9 cellular contexts compared by ENCODE assay signal in the genomic region with DNA sequence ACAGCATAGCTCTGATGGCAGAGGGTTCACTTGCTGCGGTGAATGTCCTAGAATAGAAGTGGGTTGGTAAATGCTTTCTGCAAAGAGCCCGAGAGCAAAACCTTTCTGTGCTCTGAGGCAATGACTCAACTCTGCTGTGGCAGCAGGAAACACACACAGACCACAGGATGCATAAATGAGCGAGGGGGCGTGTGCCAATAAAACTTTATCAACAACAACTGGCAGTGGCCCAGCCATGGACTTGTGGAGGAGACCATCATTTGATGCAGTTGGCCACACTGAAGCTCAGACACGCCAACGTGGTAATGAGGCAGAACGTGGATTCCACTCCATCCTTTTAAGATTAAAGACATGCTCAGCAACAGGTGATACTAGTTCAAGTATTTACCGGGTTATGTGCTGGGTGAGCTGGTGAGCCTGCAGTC. TPM values are rescaled to one million over a fixed set of nuclear protein-coding genes. Genes with fewer than 3 reads are reported as not detected.
DNase-seq lines count a peak whose midpoint lies in the region; ATAC-seq and TF ChIP-seq lines count a peak whose summit lies in the region.
"Had no signal": no experiment of that assay in that cellular context is flagged by ENCODE, and none has a peak within 500 bp of the region (broad histone marks: within the 10 kb centered on the region; RNA-seq: fewer than 3 reads in every experiment).

No MANE protein-coding gene starts in this region.

- CTCF ChIA-PET in PC-3 (lab: Charles Lee) = no interaction called here

- no peaks in the 10 kb centered on the region for H3K9me3 ChIP-seq in PC-3 (ENCODE audit: low read length)

- no peaks in the 10 kb centered on the region for H3K27me3 ChIP-seq in PC-3 (ENCODE audit: low read length)
- H3K27me3 ChIP-seq: dorsolateral prefrontal cortex had no signal

- peaks cover 8% of the 10 kb centered on the region for H3K36me3 Mint-ChIP-seq in activated T-cell treated with anti-CD3 and anti-CD28 coated beads, Interleukin-2, amount 50 U/mL, for 4 hours (ENCODE audit: insufficient read depth)

- no peak overlapping the region for H3K4me3 ChIP-seq in PC-3 (ENCODE audit: low read length)
- H3K4me3 ChIP-seq: dorsolateral prefrontal cortex had no signal

- peaks cover 12% of the 10 kb centered on the region for H3K36me3 ChIP-seq in PC-3 (ENCODE audit: low read depth, low read length)

- peaks cover 3% of the 10 kb centered on the region for H3K9me3 Mint-ChIP-seq in activated T-cell treated with anti-CD3 and anti-CD28 coated beads, Interleukin-2, amount 50 U/mL, for 4 hours

- H3K27ac ChIP-seq in PC-3 (ENCODE audit: low read length) = peak overlapping the region; percentile 57
- H3K27ac ChIP-seq: dorsolateral prefrontal cortex had no signal

- no peak for TF ChIP-seq CTCF in PC-3 (conservative IDR thresholded peaks at IDR 0.05; ENCODE audit: low read depth, low read length)

- H3F3A ChIP-seq in PC-3 (ENCODE audit: low read length, unreplicated experiment) = no peaks in the 10 kb centered on the region

- no peak overlapping the region for H3K9ac ChIP-seq in PC-3 (ENCODE audit: low read length)

- peak overlapping the region; percentile 65 for H3K4me2 ChIP-seq in PC-3 (ENCODE audit: low read length)

- DNase-seq in PC-3 (peak; percentile 92), kidney tubule cell (ENCODE audit: low spot score) (peak; percentile 65), DMS114 treated with DMSO at 0.1 percent for 48 hours (lab: John Stamatoyannopoulos, UW; ENCODE audit: unreplicated experiment) (no peak), NCI-H1930 (lab: John Stamatoyannopoulos, UW) (no peak)
- DNase-seq in activated T-cell treated with anti-CD3 and anti-CD28 coated beads, Interleukin-2, amount 50 U/mL, for 4 hours = peak; percentile 66
- DNase-seq in stimulated activated CD8-positive, alpha-beta memory T cell treated with anti-CD3 and anti-CD28 coated beads, Interleukin-7, amount 100 ng/mL, for 48 hours (ENCODE audit: extremely low read depth in 1 of 2, low read depth in 1 of 2) = peak; percentile 55 to 73

- H3K79me2 ChIP-seq in PC-3 (ENCODE audit: low read length) = peaks cover 13% of the 10 kb centered on the region

- peaks cover 71% of the 10 kb centered on the region for H3K4me1 Mint-ChIP-seq in activated T-cell treated with anti-CD3 and anti-CD28 coated beads, Interleukin-2, amount 50 U/mL, for 4 hours (ENCODE audit: low read depth)

- peak overlapping the region; percentile 62 for H3K4me3 Mint-ChIP-seq in activated T-cell treated with anti-CD3 and anti-CD28 coated beads, Interleukin-2, amount 50 U/mL, for 4 hours

- ATAC-seq in GM18861 (IDR thresholded peaks at IDR 0.05; ENCODE audit: unreplicated experiment) = peak; percentile 98
- ATAC-seq in HG02938 (IDR thresholded peaks at IDR 0.05; ENCODE audit: unreplicated experiment) = peak; percentile 98
- ATAC-seq in PC-3 = peak; percentile 52
- ATAC-seq in activated T-cell treated with anti-CD3 and anti-CD28 coated beads, Interleukin-2, amount 50 U/mL, for 4 hours = peak; percentile 95 to 96

- peaks cover 5% of the 10 kb centered on the region; the same call in 1 of the 2 replicates for H4K20me1 ChIP-seq in PC-3 (ENCODE audit: low read length)

- H2AFZ ChIP-seq in PC-3 (ENCODE audit: low read length) = no peak overlapping the region

- no peaks in the 10 kb centered on the region for H3K9me2 ChIP-seq in PC-3 (replicated peaks; ENCODE audit: low read length)

- POLR2A ChIA-PET in PC-3 (lab: Charles Lee; ENCODE audit: unreplicated experiment) = no interaction called here

- no TSS peak for BruUV-seq in PC-3 (replicated peaks; lab: Mats Ljungman, UMichigan)

- intact Hi-C loops in PC-3 (cut with micrococcal nuclease) = no loop called here

- no peaks in the 10 kb centered on the region for H3K27me3 Mint-ChIP-seq in activated T-cell treated with anti-CD3 and anti-CD28 coated beads, Interleukin-2, amount 50 U/mL, for 4 hours (ENCODE audit: low read depth)

- peaks cover 59% of the 10 kb centered on the region for H3K4me1 ChIP-seq in PC-3 (ENCODE audit: insufficient read depth, low read length)

RNA-seq across cellular contexts. Expression of a gene that starts 6.8 kb away (rescaled TPM):
- total RNA-seq in PC-3 (2014; rRNA removed) = 91.9 and 116 TPM in 2 replicates
- 10 to 100 TPM; 72.8 to 85.9 (median 77.8) TPM for total RNA-seq in activated T-cell treated with anti-CD3 and anti-CD28 coated beads, Interleukin-2, amount 50 U/mL, for 4 hours

RNA-seq across cellular contexts. Expression of a gene that starts 8.4 kb away (rescaled TPM):
- 104 and 144 TPM in 2 replicates for total RNA-seq in PC-3 (2014; rRNA removed)
- total RNA-seq in activated T-cell treated with anti-CD3 and anti-CD28 coated beads, Interleukin-2, amount 50 U/mL, for 4 hours = 10 to 100 TPM; 55.6 to 64.9 (median 61.4) TPM

Comparison
In these comparisons a context has a peak if more than half of its experiments do, and no peak if none do; other contexts are left out.
1. DNase-seq: peak in PC-3 (single experiment), activated T-cell treated with anti-CD3 and anti-CD28 coated beads, Interleukin-2, amount 50 U/mL, for 4 hours (single experiment), kidney tubule cell (single experiment) and stimulated activated CD8-positive, alpha-beta memory T cell treated with anti-CD3 and anti-CD28 coated beads, Interleukin-7, amount 100 ng/mL, for 48 hours (2 of 2); none in DMS114 treated with DMSO at 0.1 percent for 48 hours (single experiment) and NCI-H1930 (0 of 2).
2. Peak in every context shown above with its lines, with median percentiles within 50 percentile points of each other: ATAC-seq.